Comparison of ENCODE assay signal across 1 cellular context in the genomic region with DNA sequence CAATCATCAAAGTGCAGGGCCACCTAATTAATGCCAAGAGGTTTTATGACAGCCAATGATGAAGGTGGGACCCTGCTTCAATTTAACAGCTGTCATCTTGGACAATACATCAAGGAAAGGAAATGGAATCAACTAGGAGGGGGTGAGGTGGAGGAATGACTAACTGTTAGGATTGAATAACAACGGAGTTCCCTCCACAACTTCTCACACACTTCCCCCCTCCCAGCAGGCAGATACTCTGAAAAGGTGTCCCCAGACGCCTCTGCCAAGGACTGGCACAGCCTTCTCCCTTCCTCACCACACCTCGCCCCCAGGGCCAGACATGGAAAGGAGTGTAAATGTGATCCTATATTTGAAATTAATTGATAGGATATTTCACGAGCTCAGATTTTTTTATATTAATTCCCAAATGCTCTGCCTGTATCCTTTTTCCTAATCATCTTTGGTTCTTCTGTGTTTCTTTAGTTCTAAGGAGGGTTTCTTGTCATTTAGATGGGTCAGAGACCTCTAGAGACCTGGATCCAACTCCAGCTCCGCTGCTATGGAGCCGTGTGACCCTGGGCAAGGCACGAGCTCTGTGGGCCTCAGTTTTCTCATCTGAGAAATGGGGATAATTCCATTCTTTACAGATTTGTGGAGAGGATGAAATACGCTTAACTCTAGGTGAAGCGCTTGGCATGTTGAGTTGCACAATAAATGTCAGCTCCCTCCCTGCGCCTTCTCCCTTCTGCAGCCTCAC.
TF ChIP-seq lines count a peak whose summit lies in the region.

No MANE protein-coding gene starts in this region.

TF ChIP-seq in SK-N-SH, 30 proteins besides CTCF, POLR2A, EP300 and RAD21:
- no peak for TF ChIP-seq YY1 (IDR thresholded peaks at IDR 0.05; ENCODE audit: low read depth)
- TF ChIP-seq NFIC (IDR thresholded peaks at IDR 0.05; ENCODE audit: borderline replicate concordance) = no peak
- TF ChIP-seq ELF1 (IDR thresholded peaks at IDR 0.05) = no peak
- no peak for TF ChIP-seq SMC3 (IDR thresholded peaks at IDR 0.05; ENCODE audit: low read depth, low read length)
- no peak for TF ChIP-seq JUND (IDR thresholded peaks at IDR 0.05)
- no peak for TF ChIP-seq SIN3A (IDR thresholded peaks at IDR 0.05; ENCODE audit: borderline replicate concordance, low read depth, low read length)
- TF ChIP-seq NRF1 (IDR thresholded peaks at IDR 0.05; ENCODE audit: low read depth, low read length) = no peak
- TF ChIP-seq, protein P1, sequence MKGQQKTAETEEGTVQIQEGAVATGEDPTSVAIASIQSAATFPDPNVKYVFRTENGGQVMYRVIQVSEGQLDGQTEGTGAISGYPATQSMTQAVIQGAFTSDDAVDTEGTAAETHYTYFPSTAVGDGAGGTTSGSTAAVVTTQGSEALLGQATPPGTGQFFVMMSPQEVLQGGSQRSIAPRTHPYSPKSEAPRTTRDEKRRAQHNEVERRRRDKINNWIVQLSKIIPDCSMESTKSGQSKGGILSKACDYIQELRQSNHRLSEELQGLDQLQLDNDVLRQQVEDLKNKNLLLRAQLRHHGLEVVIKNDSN (IDR thresholded peaks at IDR 0.05; ENCODE audit: borderline replicate concordance, low read depth) = no peak
- TF ChIP-seq, protein P2, sequence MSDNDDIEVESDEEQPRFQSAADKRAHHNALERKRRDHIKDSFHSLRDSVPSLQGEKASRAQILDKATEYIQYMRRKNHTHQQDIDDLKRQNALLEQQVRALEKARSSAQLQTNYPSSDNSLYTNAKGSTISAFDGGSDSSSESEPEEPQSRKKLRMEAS (IDR thresholded peaks at IDR 0.05; ENCODE audit: low read depth) = no peak
- TF ChIP-seq, protein P3, sequence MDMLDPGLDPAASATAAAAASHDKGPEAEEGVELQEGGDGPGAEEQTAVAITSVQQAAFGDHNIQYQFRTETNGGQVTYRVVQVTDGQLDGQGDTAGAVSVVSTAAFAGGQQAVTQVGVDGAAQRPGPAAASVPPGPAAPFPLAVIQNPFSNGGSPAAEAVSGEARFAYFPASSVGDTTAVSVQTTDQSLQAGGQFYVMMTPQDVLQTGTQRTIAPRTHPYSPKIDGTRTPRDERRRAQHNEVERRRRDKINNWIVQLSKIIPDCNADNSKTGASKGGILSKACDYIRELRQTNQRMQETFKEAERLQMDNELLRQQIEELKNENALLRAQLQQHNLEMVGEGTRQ (IDR thresholded peaks at IDR 0.05; ENCODE audit: borderline replicate concordance, low read depth, low read length) = no peak
- TF ChIP-seq, protein P4, sequence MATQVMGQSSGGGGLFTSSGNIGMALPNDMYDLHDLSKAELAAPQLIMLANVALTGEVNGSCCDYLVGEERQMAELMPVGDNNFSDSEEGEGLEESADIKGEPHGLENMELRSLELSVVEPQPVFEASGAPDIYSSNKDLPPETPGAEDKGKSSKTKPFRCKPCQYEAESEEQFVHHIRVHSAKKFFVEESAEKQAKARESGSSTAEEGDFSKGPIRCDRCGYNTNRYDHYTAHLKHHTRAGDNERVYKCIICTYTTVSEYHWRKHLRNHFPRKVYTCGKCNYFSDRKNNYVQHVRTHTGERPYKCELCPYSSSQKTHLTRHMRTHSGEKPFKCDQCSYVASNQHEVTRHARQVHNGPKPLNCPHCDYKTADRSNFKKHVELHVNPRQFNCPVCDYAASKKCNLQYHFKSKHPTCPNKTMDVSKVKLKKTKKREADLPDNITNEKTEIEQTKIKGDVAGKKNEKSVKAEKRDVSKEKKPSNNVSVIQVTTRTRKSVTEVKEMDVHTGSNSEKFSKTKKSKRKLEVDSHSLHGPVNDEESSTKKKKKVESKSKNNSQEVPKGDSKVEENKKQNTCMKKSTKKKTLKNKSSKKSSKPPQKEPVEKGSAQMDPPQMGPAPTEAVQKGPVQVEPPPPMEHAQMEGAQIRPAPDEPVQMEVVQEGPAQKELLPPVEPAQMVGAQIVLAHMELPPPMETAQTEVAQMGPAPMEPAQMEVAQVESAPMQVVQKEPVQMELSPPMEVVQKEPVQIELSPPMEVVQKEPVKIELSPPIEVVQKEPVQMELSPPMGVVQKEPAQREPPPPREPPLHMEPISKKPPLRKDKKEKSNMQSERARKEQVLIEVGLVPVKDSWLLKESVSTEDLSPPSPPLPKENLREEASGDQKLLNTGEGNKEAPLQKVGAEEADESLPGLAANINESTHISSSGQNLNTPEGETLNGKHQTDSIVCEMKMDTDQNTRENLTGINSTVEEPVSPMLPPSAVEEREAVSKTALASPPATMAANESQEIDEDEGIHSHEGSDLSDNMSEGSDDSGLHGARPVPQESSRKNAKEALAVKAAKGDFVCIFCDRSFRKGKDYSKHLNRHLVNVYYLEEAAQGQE (IDR thresholded peaks at IDR 0.05; ENCODE audit: low read depth, low read length) = no peak
- TF ChIP-seq MEF2A (IDR thresholded peaks at IDR 0.05; ENCODE audit: borderline replicate concordance, low read depth) = no peak
- TF ChIP-seq RFX5 (IDR thresholded peaks at IDR 0.05; ENCODE audit: low read length) = no peak
- no peak for TF ChIP-seq GATA2 (CRISPR knock-in tag; IDR thresholded peaks at IDR 0.05)
- TF ChIP-seq FOSL2 (IDR thresholded peaks at IDR 0.05; ENCODE audit: borderline replicate concordance, low read depth) = no peak
- TF ChIP-seq POLR2AphosphoS5 (IDR thresholded peaks at IDR 0.05; ENCODE audit: low read depth, low read length) = no peak
- TF ChIP-seq, protein P5, sequence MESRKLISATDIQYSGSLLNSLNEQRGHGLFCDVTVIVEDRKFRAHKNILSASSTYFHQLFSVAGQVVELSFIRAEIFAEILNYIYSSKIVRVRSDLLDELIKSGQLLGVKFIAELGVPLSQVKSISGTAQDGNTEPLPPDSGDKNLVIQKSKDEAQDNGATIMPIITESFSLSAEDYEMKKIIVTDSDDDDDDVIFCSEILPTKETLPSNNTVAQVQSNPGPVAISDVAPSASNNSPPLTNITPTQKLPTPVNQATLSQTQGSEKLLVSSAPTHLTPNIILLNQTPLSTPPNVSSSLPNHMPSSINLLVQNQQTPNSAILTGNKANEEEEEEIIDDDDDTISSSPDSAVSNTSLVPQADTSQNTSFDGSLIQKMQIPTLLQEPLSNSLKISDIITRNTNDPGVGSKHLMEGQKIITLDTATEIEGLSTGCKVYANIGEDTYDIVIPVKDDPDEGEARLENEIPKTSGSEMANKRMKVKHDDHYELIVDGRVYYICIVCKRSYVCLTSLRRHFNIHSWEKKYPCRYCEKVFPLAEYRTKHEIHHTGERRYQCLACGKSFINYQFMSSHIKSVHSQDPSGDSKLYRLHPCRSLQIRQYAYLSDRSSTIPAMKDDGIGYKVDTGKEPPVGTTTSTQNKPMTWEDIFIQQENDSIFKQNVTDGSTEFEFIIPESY (IDR thresholded peaks at IDR 0.05; ENCODE audit: borderline replicate concordance, low read depth) = no peak
- TF ChIP-seq TEAD4 (IDR thresholded peaks at IDR 0.05; ENCODE audit: borderline replicate concordance, insufficient read depth) = no peak
- no peak for TF ChIP-seq CHD2 (IDR thresholded peaks at IDR 0.05; ENCODE audit: low read length, partially characterized antibody)
TF ChIP-seq in SK-N-SH: peak in this region for 0.
